ENCODE assay signal across 22 cellular contexts in genomic region chr1:88883156-88883555, GRCh38. TPM values are rescaled to one million over a fixed set of nuclear protein-coding genes. Genes with fewer than 3 reads are reported as not detected.
A peak's percentile ranks its signal among the peaks of the same experiment; 100 is the strongest.
DNase-seq lines count a peak whose midpoint lies in the region; ATAC-seq and TF ChIP-seq lines count a peak whose summit lies in the region.
"Had no signal": no experiment of that assay in that cellular context is flagged by ENCODE, and none has a peak within 500 bp of the region (broad histone marks: within the 10 kb centered on the region; RNA-seq: fewer than 3 reads in every experiment).

No MANE protein-coding gene starts in this region.

- H3K9me3 ChIP-seq in T-helper 17 cell (ENCODE audit: control insufficient read depth, low read length, poor library complexity, severe bottlenecking) = no peaks in the 10 kb centered on the region
- H3K9me3 ChIP-seq: BLaER1, tibial artery had no signal

- TF ChIP-seq CTCF in natural killer cell (IDR thresholded peaks at IDR 0.05) (no peak), fibroblast of mammary gland (conservative IDR thresholded peaks at IDR 0.05; ENCODE audit: control insufficient read depth, insufficient read depth, low read depth, low read length) (no peak)

- peak overlapping the region; percentile 48 to 57 for H3K27ac Mint-ChIP-seq in natural killer cell
- no peak overlapping the region for H3K27ac Mint-ChIP-seq in natural killer cell treated with Interleukin-12 subunit alpha and Interleukin-12 subunit beta and Interleukin-15 and Interleukin-18, amount 100 ng/mL, for 72 hours
- H3K27ac Mint-ChIP-seq in T-helper 17 cell = peak overlapping the region; percentile 41

- H3K36me3 Mint-ChIP-seq in natural killer cell = no peaks in the 10 kb centered on the region
- H3K36me3 Mint-ChIP-seq in natural killer cell treated with Interleukin-12 subunit alpha and Interleukin-12 subunit beta and Interleukin-15 and Interleukin-18, amount 100 ng/mL, for 72 hours = no peaks in the 10 kb centered on the region
- peaks cover 3% of the 10 kb centered on the region for H3K36me3 Mint-ChIP-seq in T-helper 17 cell (ENCODE audit: low read depth)

- intact Hi-C loops in natural killer cell (cut with micrococcal nuclease) = no loop called here

- H3K4me3 Mint-ChIP-seq in natural killer cell = no peak overlapping the region
- H3K4me3 Mint-ChIP-seq in natural killer cell treated with Interleukin-12 subunit alpha and Interleukin-12 subunit beta and Interleukin-15 and Interleukin-18, amount 100 ng/mL, for 72 hours = no peak overlapping the region
- H3K4me3 Mint-ChIP-seq in T-helper 17 cell = no peak overlapping the region
- H3K4me3 Mint-ChIP-seq: neural crest cell had no signal

- H3K4me3 ChIP-seq in fibroblast of mammary gland (ENCODE audit: control insufficient read depth, low read depth, low read length) = no peak overlapping the region
- H3K4me3 ChIP-seq: BLaER1, SK-N-MC, tibial artery had no signal

- H3K4me1 Mint-ChIP-seq in natural killer cell (peaks cover 28 to 31% of the 10 kb centered on the region in 2 donors), T-helper 17 cell (peaks cover 33% of the 10 kb centered on the region)
- H3K4me1 Mint-ChIP-seq in natural killer cell treated with Interleukin-12 subunit alpha and Interleukin-12 subunit beta and Interleukin-15 and Interleukin-18, amount 100 ng/mL, for 72 hours (ENCODE audit: low read depth in 2 of 2) = peaks cover 12 to 28% of the 10 kb centered on the region in 2 donors
- H3K4me1 Mint-ChIP-seq: neural crest cell had no signal

- no peaks in the 10 kb centered on the region for H3K9me3 Mint-ChIP-seq in natural killer cell
- H3K9me3 Mint-ChIP-seq in natural killer cell treated with Interleukin-12 subunit alpha and Interleukin-12 subunit beta and Interleukin-15 and Interleukin-18, amount 100 ng/mL, for 72 hours = no peaks in the 10 kb centered on the region
- H3K9me3 Mint-ChIP-seq: neural crest cell had no signal

- H3K27me3 Mint-ChIP-seq in natural killer cell (ENCODE audit: low read depth in 2 of 2) (no peaks in the 10 kb centered on the region), T-helper 17 cell (no peaks in the 10 kb centered on the region)
- H3K27me3 Mint-ChIP-seq in natural killer cell treated with Interleukin-12 subunit alpha and Interleukin-12 subunit beta and Interleukin-15 and Interleukin-18, amount 100 ng/mL, for 72 hours = no peaks in the 10 kb centered on the region

- no peak for DNase-seq in natural killer cell
- no peak for DNase-seq in natural killer cell treated with Interleukin-12 subunit alpha and Interleukin-12 subunit beta and Interleukin-15 and Interleukin-18, amount 100 ng/mL, for 72 hours (ENCODE audit: low spot score)
- no peak for DNase-seq in T-helper 17 cell
- DNase-seq in fibroblast of mammary gland (ENCODE audit: low read depth) = peak; percentile 9
- DNase-seq in dermis blood vessel endothelial cell = no peak
- no peak for DNase-seq in UCSD-AML1 (lab: John Stamatoyannopoulos, UW; ENCODE audit: unreplicated experiment)
- DNase-seq: activated CD8-positive, alpha-beta memory T cell treated with anti-CD3 and anti-CD28 coated beads, Interleukin-2, amount 50 U/mL, for 4 hours; activated effector memory CD4-positive, alpha-beta T cell treated with Interleukin-2 at 50 U/mL for 16 hours; amniotic stem cell; DND-41; effector CD8-positive, alpha-beta T cell; islet precursor cell; left ventricle myocardium superior; NCI-H146; NCI-H2107; stimulated activated CD4-positive, alpha-beta T cell treated with anti-CD3 and anti-CD28 coated beads, Interleukin-2, amount 100 ng/mL, for 24 hours; tibial artery had no signal

- ATAC-seq in natural killer cell (no peak), T-helper 17 cell (no peak), HG02588 (IDR thresholded peaks at IDR 0.05; ENCODE audit: unreplicated experiment) (no peak)
- no peak for ATAC-seq in natural killer cell treated with Interleukin-12 subunit alpha and Interleukin-12 subunit beta and Interleukin-15 and Interleukin-18, amount 100 ng/mL, for 72 hours
- ATAC-seq: HCT116, left ventricle myocardium superior had no signal

RNA-seq across cellular contexts. Expression of gene GTF2B, which starts 8.2 kb away (rescaled TPM):
- total RNA-seq in natural killer cell (10 to 100 TPM; 45.6 to 71.3 (median 55.6) TPM), T-helper 17 cell (10 to 100 TPM; 62.9 to 69.4 TPM), dermis blood vessel endothelial cell (32.7 and 41.4 TPM in 2 replicates)
- total RNA-seq in natural killer cell treated with Interleukin-12 subunit alpha and Interleukin-12 subunit beta and Interleukin-15 and Interleukin-18, amount 100 ng/mL, for 72 hours = 10 to 100 TPM; 31.2 to 43.1 TPM

Comparison
In these comparisons a context has a peak if more than half of its experiments do, and no peak if none do; other contexts are left out.
1. H3K27ac Mint-ChIP-seq: peak in natural killer cell (2 of 2) and T-helper 17 cell (single experiment); none in natural killer cell treated with Interleukin-12 subunit alpha and Interleukin-12 subunit beta and Interleukin-15 and Interleukin-18, amount 100 ng/mL, for 72 hours (0 of 2).